9 cellular contexts compared by ENCODE assay signal in genomic region chr16:85755929-85756768, GRCh38. TPM values are rescaled to one million over a fixed set of nuclear protein-coding genes. Genes with fewer than 3 reads are reported as not detected.
A peak's percentile ranks its signal among the peaks of the same experiment; 100 is the strongest.
DNase-seq lines count a peak whose midpoint lies in the region; ATAC-seq and TF ChIP-seq lines count a peak whose summit lies in the region.
"Had no signal": no experiment of that assay in that cellular context is flagged by ENCODE, and none has a peak within 500 bp of the region (broad histone marks: within the 10 kb centered on the region; RNA-seq: fewer than 3 reads in every experiment).

No MANE protein-coding gene starts in this region.

- H3K4me3 ChIP-seq in mucosa of rectum (ENCODE audit: low read length in 2 of 2) (no peak overlapping the region), brain microvascular endothelial cell (ENCODE audit: low read depth, low read length) (no peak overlapping the region)

- peak; percentile 46 for ATAC-seq in GM21723 (IDR thresholded peaks at IDR 0.05; ENCODE audit: unreplicated experiment)
- ATAC-seq in HG03565 (IDR thresholded peaks at IDR 0.05; ENCODE audit: unreplicated experiment), result peak; percentile 43

- peak; percentile 19 for TF ChIP-seq POLR2A in GM18526 (IDR thresholded peaks at IDR 0.05; ENCODE audit: extremely low read depth, insufficient read length)

- H3K27ac ChIP-seq in mucosa of rectum (ENCODE audit: low read depth in 2 of 2, low read length in 2 of 2) (peak overlapping the region; percentile 38 to 77), brain microvascular endothelial cell (no peak overlapping the region)

- H3K27ac Mint-ChIP-seq in CD14-positive monocyte, result peak overlapping the region in 1 of 7 donors; percentile 63

- H3K27me3 Mint-ChIP-seq in CD14-positive monocyte (ENCODE audit: low read depth in 3 of 3), result peaks cover 17 to 35% (median 20%) of the 10 kb centered on the region in 3 donors

- intact Hi-C loops in CD14-positive monocyte (cut with micrococcal nuclease), result loop anchor here in 1 of 2 donors (5.0 kb wide), 1 partner anchor 39 kb away; no protein-coding TSS in a partner anchor

- H3K4me3 Mint-ChIP-seq in CD14-positive monocyte, result no peak overlapping the region

- H3K27me3 ChIP-seq in mucosa of rectum (ENCODE audit: control insufficient read depth in 2 of 2, insufficient read depth in 2 of 2, low read length in 2 of 2), result peaks cover 10 to 30% of the 10 kb centered on the region in 2 donors
- H3K27me3 ChIP-seq in brain microvascular endothelial cell (replicated peaks), result no peaks in the 10 kb centered on the region

- no peak for DNase-seq in brain microvascular endothelial cell
- no peak for DNase-seq in CD14-positive monocyte (ENCODE audit: low spot score)
- DNase-seq in SIG-M5 treated with dmso at 0.1 percent for 504 hours (lab: John Stamatoyannopoulos, UW; ENCODE audit: unreplicated experiment), result no peak
- no peak for DNase-seq in T-helper 2 cell
- DNase-seq: mesendoderm had no signal

- peaks cover 0 to 6% (median 2%) of the 10 kb centered on the region in 7 donors for H3K9me3 Mint-ChIP-seq in CD14-positive monocyte

- no peak for TF ChIP-seq CTCF in brain microvascular endothelial cell (IDR thresholded peaks at IDR 0.05; ENCODE audit: low read depth, low read length, missing control alignments)
- no peak for TF ChIP-seq CTCF in CD14-positive monocyte (IDR thresholded peaks at IDR 0.05)

- H3K9me3 ChIP-seq in mucosa of rectum (ENCODE audit: control insufficient read depth in 2 of 2, low read length in 2 of 2), result no peaks in the 10 kb centered on the region

- in situ Hi-C loops in brain microvascular endothelial cell (cut with HindIII; ENCODE audit: low pct_ligation_motif_present, low sequenced_read_pairs), result no loop called here

- no peaks in the 10 kb centered on the region for H3K36me3 Mint-ChIP-seq in CD14-positive monocyte

- peaks cover 10 to 23% of the 10 kb centered on the region in 2 donors for H3K4me1 ChIP-seq in mucosa of rectum (ENCODE audit: control insufficient read depth in 2 of 2, insufficient read depth in 2 of 2, low read length in 2 of 2)

- H3K9ac ChIP-seq in mucosa of rectum (ENCODE audit: low read depth in 1 of 2, low read length in 2 of 2), result peak overlapping the region; percentile 5

- H3K36me3 ChIP-seq in mucosa of rectum (ENCODE audit: control insufficient read depth in 2 of 2, insufficient read depth in 2 of 2, low read length in 2 of 2), result no peaks in the 10 kb centered on the region
- no peaks in the 10 kb centered on the region for H3K36me3 ChIP-seq in brain microvascular endothelial cell (replicated peaks)

- H3K4me1 Mint-ChIP-seq in CD14-positive monocyte, result peaks cover 52% of the 10 kb centered on the region

RNA-seq across cellular contexts. Expression of gene C16orf74, which starts 5.3 kb away (rescaled TPM):
- polyA plus RNA-seq in CD14-positive monocyte, result 10 to 100 TPM; 24.1 to 26.6 TPM

RNA-seq across cellular contexts. Expression of gene EMC8, which starts 43.2 kb away (rescaled TPM):
- 10 to 100 TPM; 28.2 to 30.0 TPM for polyA plus RNA-seq in CD14-positive monocyte

RNA-seq across cellular contexts. Expression of gene COX4I1, which starts 43.3 kb away (rescaled TPM):
- polyA plus RNA-seq in CD14-positive monocyte, result 1,000 to 10,000 TPM; 1,132 to 1,312 TPM
